In the genomic region with DNA sequence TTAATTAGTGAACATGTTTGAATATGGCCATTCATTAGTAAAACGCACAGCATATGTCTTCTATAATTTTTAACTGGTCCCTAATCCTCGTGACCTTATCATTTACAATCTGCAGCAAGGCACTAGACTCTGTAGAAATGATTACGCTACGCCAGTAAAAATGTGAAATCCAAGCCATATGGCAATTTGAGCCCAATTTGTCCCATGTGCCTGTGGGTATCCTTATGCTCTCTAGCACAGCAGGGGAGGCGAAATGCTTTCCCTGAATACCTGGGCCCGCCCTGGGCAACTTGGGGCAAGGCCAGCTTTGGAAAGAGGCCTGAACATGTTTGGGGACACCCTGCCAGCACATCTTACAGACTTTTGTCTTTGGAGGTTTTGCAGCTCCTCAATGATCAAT, we compare ENCODE assay signal across 27 cellular contexts.
"Had no signal": no experiment of that assay in that cellular context is flagged by ENCODE, and none has a peak within 500 bp of the region (broad histone marks: within the 10 kb centered on the region; RNA-seq: fewer than 3 reads in every experiment).

No MANE protein-coding gene starts in this region.

- H3K4me1 ChIP-seq: parathyroid adenoma, right lobe of liver, vagina had no signal

- H3K4me3 ChIP-seq: gastrocnemius medialis, heart left ventricle, hepatocyte, left lung, mucosa of descending colon, right lobe of liver, suprapubic skin, transverse colon, vagina had no signal

- H3K36me3 Mint-ChIP-seq: mesothelial cell of epicardium; naive B cell; natural killer cell treated with Interleukin-12 subunit alpha and Interleukin-12 subunit beta and Interleukin-15 and Interleukin-18, amount 100 ng/mL, for 72 hours had no signal

- H3K27me3 Mint-ChIP-seq: stimulated activated naive CD8-positive, alpha-beta T cell treated with anti-CD3 and anti-CD28 coated beads, Interleukin-15, amount 100 ng/mL, for 72 hours had no signal

- H3K9ac ChIP-seq: parathyroid adenoma had no signal

- H2AFZ ChIP-seq: hepatocyte, parathyroid adenoma had no signal

- DNase-seq: cortex of kidney; effector memory CD8-positive, alpha-beta T cell; foreskin fibroblast; gastrocnemius medialis; heart left ventricle; kidney; left lung; mesenchymal stem cell; mucosa of descending colon; naive B cell; right lobe of liver; small intestine; stimulated activated CD4-positive, alpha-beta T cell treated with anti-CD3 and anti-CD28 coated beads, Interleukin-15, amount 100 ng/mL, for 24 hours; stimulated activated CD4-positive, alpha-beta T cell treated with anti-CD3 and anti-CD28 coated beads, Interleukin-4, amount 100 ng/mL, for 1 hour; stimulated activated CD8-positive, alpha-beta memory T cell treated with anti-CD3 and anti-CD28 coated beads, Interleukin-4, amount 100 ng/mL, for 48 hours; stimulated activated naive CD4-positive, alpha-beta T cell; stimulated activated naive CD8-positive, alpha-beta T cell treated with anti-CD3 and anti-CD28 coated beads, Interleukin-15, amount 100 ng/mL, for 72 hours; transverse colon had no signal

- H3K4me2 ChIP-seq: hepatocyte had no signal

- H3K27me3 ChIP-seq: gastrocnemius medialis, heart left ventricle, hepatocyte, left lung, neutrophil, right lobe of liver, suprapubic skin, transverse colon, vagina had no signal

- ATAC-seq: effector memory CD8-positive, alpha-beta T cell; gastrocnemius medialis; left lung; mucosa of descending colon; natural killer cell treated with Interleukin-12 subunit alpha and Interleukin-12 subunit beta and Interleukin-15 and Interleukin-18, amount 100 ng/mL, for 72 hours; right lobe of liver; stimulated activated naive CD8-positive, alpha-beta T cell treated with anti-CD3 and anti-CD28 coated beads, Interleukin-15, amount 100 ng/mL, for 72 hours had no signal

- H3K27ac ChIP-seq: gastrocnemius medialis, heart left ventricle, hepatocyte, left lung, neutrophil, parathyroid adenoma, right lobe of liver, suprapubic skin, transverse colon, vagina had no signal

- H3K27ac Mint-ChIP-seq: effector memory CD8-positive, alpha-beta T cell; mesothelial cell of epicardium; naive B cell; natural killer cell treated with Interleukin-12 subunit alpha and Interleukin-12 subunit beta and Interleukin-15 and Interleukin-18, amount 100 ng/mL, for 72 hours; progenitor cell of endocrine pancreas; stimulated activated naive CD8-positive, alpha-beta T cell treated with anti-CD3 and anti-CD28 coated beads, Interleukin-15, amount 100 ng/mL, for 72 hours had no signal

- H3K4me3 Mint-ChIP-seq: effector memory CD8-positive, alpha-beta T cell; mesothelial cell of epicardium; naive B cell; natural killer cell treated with Interleukin-12 subunit alpha and Interleukin-12 subunit beta and Interleukin-15 and Interleukin-18, amount 100 ng/mL, for 72 hours; neural crest cell; stimulated activated naive CD8-positive, alpha-beta T cell treated with anti-CD3 and anti-CD28 coated beads, Interleukin-15, amount 100 ng/mL, for 72 hours had no signal

- H3K9me3 ChIP-seq: gastrocnemius medialis, mucosa of descending colon, neutrophil, right lobe of liver, suprapubic skin, transverse colon, vagina had no signal

- H3K79me2 ChIP-seq: hepatocyte, parathyroid adenoma had no signal

- H3K36me3 ChIP-seq: gastrocnemius medialis, heart left ventricle, left lung, neutrophil, right lobe of liver, suprapubic skin, transverse colon, vagina had no signal

- H3K4me1 Mint-ChIP-seq: mesothelial cell of epicardium; naive B cell; neural crest cell; stimulated activated naive CD8-positive, alpha-beta T cell treated with anti-CD3 and anti-CD28 coated beads, Interleukin-15, amount 100 ng/mL, for 72 hours had no signal

- H3K9me3 Mint-ChIP-seq: effector memory CD8-positive, alpha-beta T cell; natural killer cell treated with Interleukin-12 subunit alpha and Interleukin-12 subunit beta and Interleukin-15 and Interleukin-18, amount 100 ng/mL, for 72 hours; neural crest cell; stimulated activated naive CD8-positive, alpha-beta T cell treated with anti-CD3 and anti-CD28 coated beads, Interleukin-15, amount 100 ng/mL, for 72 hours had no signal
